Comparison of ENCODE assay signal across 8 cellular contexts in genomic region chr12:106986135-106986534, GRCh38. TPM values are rescaled to one million over a fixed set of nuclear protein-coding genes. Genes with fewer than 3 reads are reported as not detected.
DNase-seq lines count a peak whose midpoint lies in the region; ATAC-seq, FAIRE-seq and TF ChIP-seq lines count a peak whose summit lies in the region.

No MANE protein-coding gene starts in this region.

- no peak for TF ChIP-seq EP300 in HepG2 (IDR thresholded peaks at IDR 0.05; ENCODE audit: low read depth in 2 of 2, low read length in 2 of 2)
- TF ChIP-seq EP300 in HepG2 (CRISPR knock-in tag; IDR thresholded peaks at IDR 0.05; ENCODE audit: borderline replicate concordance), result no peak

- no peak for TF ChIP-seq POLR2A in HepG2 (IDR thresholded peaks at IDR 0.05; ENCODE audit: insufficient read depth in 1 of 2, low read depth in 2 of 2, low read length in 2 of 2)
- TF ChIP-seq POLR2A in thyroid gland (IDR thresholded peaks at IDR 0.05), result no peak

- in situ Hi-C loops in HepG2 (cut with HindIII; ENCODE audit: extremely low pct_ligation_motif_present, low pct_unique_long_range_greater_than_20kb), result no loop called here

- H3K4me2 ChIP-seq in HepG2 (ENCODE audit: low read depth, low read length), result peak overlapping the region; percentile 96

- H3K36me3 ChIP-seq in ascending aorta (no peaks in the 10 kb centered on the region), HepG2 (replicated peaks in 1 of 2; ENCODE audit: control insufficient read depth in 1 of 2, insufficient read depth in 2 of 2, low read length in 2 of 2) (peaks cover 3 to 9% of the 10 kb centered on the region in 2 experiments; a peak in 1 of 5 replicates), thyroid gland (no peaks in the 10 kb centered on the region)

- CTCF ChIA-PET in HepG2 (lab: Yijun Ruan, JAX; ENCODE audit: low intra/inter-chr PET ratio, low total read pairs), result no interaction called here

- peaks cover 36% of the 10 kb centered on the region for H3K36me3 Mint-ChIP-seq in activated T-cell treated with anti-CD3 and anti-CD28 coated beads, Interleukin-2, amount 50 U/mL, for 24 hours (ENCODE audit: low read depth)

- no peaks in the 10 kb centered on the region for H4K20me1 ChIP-seq in HepG2 (ENCODE audit: insufficient read depth, low read length)

- peak overlapping the region; percentile 85 for H3K4me3 Mint-ChIP-seq in activated T-cell treated with anti-CD3 and anti-CD28 coated beads, Interleukin-2, amount 50 U/mL, for 24 hours

- peak overlapping the region; percentile 87 for H3K27ac Mint-ChIP-seq in activated T-cell treated with anti-CD3 and anti-CD28 coated beads, Interleukin-2, amount 50 U/mL, for 24 hours

- FAIRE-seq in HepG2 (lab: Jason Lieb, UNC), result no peak
- no peak for FAIRE-seq in urothelium cell line (lab: Jason Lieb, UNC)

- H3K9ac ChIP-seq in HepG2 (ENCODE audit: insufficient read depth, low read depth, low read length), result peak overlapping the region; percentile 85

- TF ChIP-seq RAD21 in HepG2 (CRISPR knock-in tag; IDR thresholded peaks at IDR 0.05), result no peak

- peak overlapping the region; percentile 69 to 77 for H3K4me3 ChIP-seq in ascending aorta
- H3K4me3 ChIP-seq in HepG2 (replicated peaks in 1 of 3; ENCODE audit: insufficient read depth in 1 of 3, low read depth in 2 of 3, low read length in 3 of 3), result peak overlapping the region; percentile 70 to 90 (median 76)
- peak overlapping the region; percentile 42 to 76 (median 62) for H3K4me3 ChIP-seq in thyroid gland (replicated peaks in 1 of 3)

- BruUV-seq in HepG2 (replicated peaks; lab: Mats Ljungman, UMichigan), result no TSS peak

- H3K79me2 ChIP-seq in HepG2 (ENCODE audit: insufficient read depth, low read length), result peaks cover 16% of the 10 kb centered on the region

- no peak overlapping the region for H2AFZ ChIP-seq in HepG2 (ENCODE audit: low read length)

- ATAC-seq in HepG2 (no peak), GM21367 (IDR thresholded peaks at IDR 0.05; ENCODE audit: unreplicated experiment) (no peak)

- H3K27ac ChIP-seq in ascending aorta (peak overlapping the region; percentile 91 to 93), HepG2 (ENCODE audit: extremely low read length, insufficient read depth, low read length) (peak overlapping the region; percentile 71), thyroid gland (peak overlapping the region in 1 of 3 donors; percentile 93)

- 17% methylated on average over 4 of the region's 4 CpGs for WGBS in HepG2 (ENCODE audit: low lambda C conversion rate)
- WGBS in thyroid gland, 2 donors, result 32 to 35% methylated on average over 4 of the region's 4 CpGs

- H3K27me3 Mint-ChIP-seq in activated T-cell treated with anti-CD3 and anti-CD28 coated beads, Interleukin-2, amount 50 U/mL, for 24 hours, result no peaks in the 10 kb centered on the region

- H3K9me3 ChIP-seq in ascending aorta (no peaks in the 10 kb centered on the region), HepG2 (ENCODE audit: low read length) (no peaks in the 10 kb centered on the region), thyroid gland (no peaks in the 10 kb centered on the region)

- no peak for DNase-seq in activated T-cell treated with anti-CD3 and anti-CD28 coated beads, Interleukin-2, amount 50 U/mL, for 24 hours
- DNase-seq in activated T-cell treated with anti-CD3 and anti-CD28 coated beads for 4 hours (no peak), ascending aorta (ENCODE audit: low spot score in 2 of 2) (no peak), HepG2 (ENCODE audit: low spot score) (no peak), thyroid gland (no peak), COR-L47 (lab: John Stamatoyannopoulos, UW) (no peak), urothelium cell line (ENCODE audit: low spot score) (no peak)

- POLR2A ChIA-PET in HepG2 (lab: Yijun Ruan, JAX), result interaction anchor here (0.9 to 3.4 kb wide), 4 partner anchors 10 to 35 kb away, joined by 3 to 50 read pairs (median 18); partner anchors contain the start of gene TMEM263

- peaks cover 57% of the 10 kb centered on the region for H3K4me1 Mint-ChIP-seq in activated T-cell treated with anti-CD3 and anti-CD28 coated beads, Interleukin-2, amount 50 U/mL, for 24 hours (ENCODE audit: low read depth)

- H3K4me1 ChIP-seq in ascending aorta, result peaks cover 12 to 20% of the 10 kb centered on the region in 2 donors
- H3K4me1 ChIP-seq in HepG2 (ENCODE audit: insufficient read depth, low read length), result peaks cover 22% of the 10 kb centered on the region
- peaks cover 19 to 34% of the 10 kb centered on the region in 2 donors for H3K4me1 ChIP-seq in thyroid gland

- intact Hi-C loops in ascending aorta (cut with DNase I) (loop anchor here (2.0 kb wide), 1 partner anchor 107 kb away; the partner anchor contains the start of gene CRY1), HepG2 (cut with micrococcal nuclease; ENCODE audit: unreplicated experiment) (loop anchor here (1.0 kb wide), 1 partner anchor 8 kb away; no protein-coding TSS in a partner anchor), thyroid gland (cut with DNase I) (no loop called here)

- H3K9me3 Mint-ChIP-seq in activated T-cell treated with anti-CD3 and anti-CD28 coated beads, Interleukin-2, amount 50 U/mL, for 24 hours, result peaks cover 8% of the 10 kb centered on the region

- TF ChIP-seq CTCF in ascending aorta (IDR thresholded peaks at IDR 0.05), result no peak
- no peak for TF ChIP-seq CTCF in HepG2 (CRISPR knock-in tag; IDR thresholded peaks at IDR 0.05)
- TF ChIP-seq CTCF in thyroid gland (IDR thresholded peaks at IDR 0.05), result no peak

- H3K27me3 ChIP-seq in ascending aorta, result no peaks in the 10 kb centered on the region
- H3K27me3 ChIP-seq in HepG2 (ENCODE audit: control insufficient read depth in 1 of 2, insufficient read depth in 2 of 2, low read length in 2 of 2), result no peaks in the 10 kb centered on the region; a peak in 1 of 5 replicates
- H3K27me3 ChIP-seq in thyroid gland, result no peaks in the 10 kb centered on the region

TF ChIP-seq in HepG2, 621 proteins besides CTCF, POLR2A, EP300 and RAD21 (continues in another document):
- no peak for TF ChIP-seq STAT5B (CRISPR knock-in tag; IDR thresholded peaks at IDR 0.05)
- no peak for TF ChIP-seq ATF1 (CRISPR knock-in tag; IDR thresholded peaks at IDR 0.05)

RNA-seq across cellular contexts. Expression of gene MTERF2, which starts 0.8 kb away (rescaled TPM):
- total RNA-seq in ascending aorta (3.1 TPM), HepG2 (2016; rRNA removed; fragmentation: Illumina TruSeq; extraction: Trizol) (11.6 and 13.6 TPM in 2 replicates), thyroid gland (10 to 100 TPM; 22.9 to 37.0 (median 31.3) TPM)
- total RNA-seq in HepG2 (2016; cell fraction: cytosol; rRNA removed; fragmentation: Illumina TruSeq; extraction: Trizol; ENCODE audit: low read depth), result 3.6 and 3.8 TPM in 2 replicates
- 14.0 and 14.6 TPM in 2 replicates for total RNA-seq in HepG2 (2016; cell fraction: insoluble cytoplasmic fraction; rRNA removed; fragmentation: Illumina TruSeq; extraction: Trizol)
- total RNA-seq in HepG2 (2016; cell fraction: membrane; rRNA removed; fragmentation: Illumina TruSeq; extraction: Trizol), result 7.1 and 8.0 TPM in 2 replicates
- total RNA-seq in HepG2 (2016; cell fraction: nucleus; rRNA removed; fragmentation: Illumina TruSeq; extraction: Trizol), result 13.6 and 17.6 TPM in 2 replicates
- 8.0 and 9.9 TPM in 2 replicates for polyA plus RNA-seq in HepG2 (2011; rRNA removed)
- polyA plus RNA-seq in HepG2 (2011; cell fraction: cytosol; rRNA removed), result 2.4 and 3.5 TPM in 2 replicates
- polyA plus RNA-seq in HepG2 (2011; cell fraction: nucleus; rRNA removed), result 16.4 and 28.8 TPM in 2 replicates
- 11.8 and 14.4 TPM in 2 replicates for polyA plus RNA-seq in HepG2 (2012)
- 3.5 and 4.3 TPM in 2 replicates for polyA plus RNA-seq in HepG2 (2016; cell fraction: cytosol; fragmentation: Illumina TruSeq; extraction: Trizol; ENCODE audit: low read depth)
- polyA plus RNA-seq in HepG2 (2016; cell fraction: insoluble cytoplasmic fraction; fragmentation: Illumina TruSeq; extraction: Trizol; ENCODE audit: low read depth), result 16.5 and 20.1 TPM in 2 replicates
- polyA plus RNA-seq in HepG2 (2016; cell fraction: membrane; fragmentation: Illumina TruSeq; extraction: Trizol; ENCODE audit: low read depth), result 5.3 and 7.0 TPM in 2 replicates
- polyA plus RNA-seq in HepG2 (2016; cell fraction: nucleus; fragmentation: Illumina TruSeq; extraction: Trizol; ENCODE audit: insufficient read depth, low read depth), result 25.1 and 29.0 TPM in 2 replicates
- 3.7 and 4.5 TPM in 2 replicates for polyA minus RNA-seq in HepG2 (2011; rRNA and poly(A)+ RNA removed; ENCODE audit: low replicate concordance)
- polyA minus RNA-seq in HepG2 (2011; cell fraction: cytosol; rRNA and poly(A)+ RNA removed), result 2.7 and 3.5 TPM in 2 replicates
- 9.5 and 14.3 TPM in 2 replicates for polyA minus RNA-seq in HepG2 (2011; cell fraction: nucleus; rRNA and poly(A)+ RNA removed)

RNA-seq across cellular contexts. Expression of gene TMEM263, which starts 30.4 kb away (rescaled TPM):
- total RNA-seq in ascending aorta (27.0 TPM), HepG2 (2016; rRNA removed; fragmentation: Illumina TruSeq; extraction: Trizol) (58.6 and 73.7 TPM in 2 replicates), thyroid gland (10 to 100 TPM; 74.3 to 91.0 (median 81.9) TPM)
- total RNA-seq in HepG2 (2016; cell fraction: cytosol; rRNA removed; fragmentation: Illumina TruSeq; extraction: Trizol; ENCODE audit: low read depth), result 9.5 and 9.6 TPM in 2 replicates
- 64.2 and 75.9 TPM in 2 replicates for total RNA-seq in HepG2 (2016; cell fraction: insoluble cytoplasmic fraction; rRNA removed; fragmentation: Illumina TruSeq; extraction: Trizol)
- 34.4 and 35.4 TPM in 2 replicates for total RNA-seq in HepG2 (2016; cell fraction: membrane; rRNA removed; fragmentation: Illumina TruSeq; extraction: Trizol)
- total RNA-seq in HepG2 (2016; cell fraction: nucleus; rRNA removed; fragmentation: Illumina TruSeq; extraction: Trizol), result 45.8 and 48.3 TPM in 2 replicates
- polyA plus RNA-seq in HepG2 (2011; rRNA removed), result 19.1 and 25.9 TPM in 2 replicates
- polyA plus RNA-seq in HepG2 (2011; cell fraction: cytosol; rRNA removed), result 13.1 and 17.8 TPM in 2 replicates
- 18.4 and 19.9 TPM in 2 replicates for polyA plus RNA-seq in HepG2 (2011; cell fraction: nucleus; rRNA removed)
- 35.8 and 39.5 TPM in 2 replicates for polyA plus RNA-seq in HepG2 (2012)
- 4.8 and 5.7 TPM in 2 replicates for polyA plus RNA-seq in HepG2 (2016; cell fraction: cytosol; fragmentation: Illumina TruSeq; extraction: Trizol; ENCODE audit: low read depth)
- 71.3 and 74.5 TPM in 2 replicates for polyA plus RNA-seq in HepG2 (2016; cell fraction: insoluble cytoplasmic fraction; fragmentation: Illumina TruSeq; extraction: Trizol; ENCODE audit: low read depth)
- polyA plus RNA-seq in HepG2 (2016; cell fraction: membrane; fragmentation: Illumina TruSeq; extraction: Trizol; ENCODE audit: low read depth), result 18.7 and 19.8 TPM in 2 replicates
- polyA plus RNA-seq in HepG2 (2016; cell fraction: nucleus; fragmentation: Illumina TruSeq; extraction: Trizol; ENCODE audit: insufficient read depth, low read depth), result 48.5 and 51.5 TPM in 2 replicates
- polyA minus RNA-seq in HepG2 (2011; rRNA and poly(A)+ RNA removed; ENCODE audit: low replicate concordance), result 20.6 and 24.3 TPM in 2 replicates
- polyA minus RNA-seq in HepG2 (2011; cell fraction: cytosol; rRNA and poly(A)+ RNA removed), result 28.8 and 36.3 TPM in 2 replicates
- polyA minus RNA-seq in HepG2 (2011; cell fraction: nucleus; rRNA and poly(A)+ RNA removed), result 75.8 and 103 TPM in 2 replicates
